11 cellular contexts compared by ENCODE assay signal in genomic region chr3:129686941-129687340, GRCh38.
DNase-seq lines count a peak whose midpoint lies in the region; ATAC-seq and TF ChIP-seq lines count a peak whose summit lies in the region.
"Had no signal": no experiment of that assay in that cellular context is flagged by ENCODE, and none has a peak within 500 bp of the region (broad histone marks: within the 10 kb centered on the region; RNA-seq: fewer than 3 reads in every experiment).

No MANE protein-coding gene starts in this region.

- no peak for TF ChIP-seq EP300 in transverse colon (IDR thresholded peaks at IDR 0.05; ENCODE audit: low read depth)

- ATAC-seq in lung (ENCODE audit: insufficient read depth, low FRiP score) (peak; percentile 56), HG02938 (IDR thresholded peaks at IDR 0.05; ENCODE audit: unreplicated experiment) (no peak)
- ATAC-seq in stimulated activated effector memory CD8-positive, alpha-beta T cell treated with anti-CD3 and anti-CD28 coated beads, Interleukin-12 subunit alpha, Interleukin-12 subunit beta, amount 100 ng/mL, for 72 hours, result no peak

- DNase-seq in DMS 273 treated with DMSO at 0.1 percent for 48 hours (lab: John Stamatoyannopoulos, UW) (peak; percentile 24), NCI-H2081 (lab: John Stamatoyannopoulos, UW) (peak; percentile 36 to 82), caudate nucleus (lab: John Stamatoyannopoulos, UW) (peak in 6 of 61 donors; percentile 2 to 79 (median 16)), lung (ENCODE audit: low spot score) (no peak), transverse colon (no peak), germinal center (ENCODE audit: low spot score) (no peak)
- DNase-seq in stimulated activated effector memory CD8-positive, alpha-beta T cell treated with anti-CD3 and anti-CD28 coated beads, Interleukin-12 subunit alpha, Interleukin-12 subunit beta, amount 100 ng/mL, for 72 hours (ENCODE audit: low spot score in 2 of 2), result no peak
- DNase-seq: activated T-cell treated with anti-CD3 and anti-CD28 coated beads, Interleukin-2, amount 50 U/mL, for 24 hours; SJCRH30 had no signal

- in situ Hi-C loops in transverse colon (cut with MboI; ENCODE audit: low pct_ligation_motif_present in 1 of 4, low pct_unique_long_range_greater_than_20kb in 1 of 4, low sequenced_read_pairs in 3 of 4), result no loop called here

- no peaks in the 10 kb centered on the region for H3K4me1 Mint-ChIP-seq in stimulated activated effector memory CD8-positive, alpha-beta T cell treated with anti-CD3 and anti-CD28 coated beads, Interleukin-12 subunit alpha, Interleukin-12 subunit beta, amount 100 ng/mL, for 72 hours

- no peaks in the 10 kb centered on the region for H3K36me3 Mint-ChIP-seq in stimulated activated effector memory CD8-positive, alpha-beta T cell treated with anti-CD3 and anti-CD28 coated beads, Interleukin-12 subunit alpha, Interleukin-12 subunit beta, amount 100 ng/mL, for 72 hours

- no peak for TF ChIP-seq CTCF in lung (IDR thresholded peaks at IDR 0.05; ENCODE audit: control extremely low read depth, extremely low read depth)
- TF ChIP-seq CTCF in transverse colon (IDR thresholded peaks at IDR 0.05), result no peak

- H3K27me3 ChIP-seq in lung (ENCODE audit: control insufficient read depth, insufficient read depth) (no peaks in the 10 kb centered on the region), transverse colon (no peaks in the 10 kb centered on the region)
- H3K27me3 ChIP-seq: SJCRH30 had no signal

- H3K4me3 ChIP-seq in lung (no peak overlapping the region), transverse colon (no peak overlapping the region)
- H3K4me3 ChIP-seq: SJCRH30 had no signal

- no peaks in the 10 kb centered on the region for H3K9me3 Mint-ChIP-seq in stimulated activated effector memory CD8-positive, alpha-beta T cell treated with anti-CD3 and anti-CD28 coated beads, Interleukin-12 subunit alpha, Interleukin-12 subunit beta, amount 100 ng/mL, for 72 hours
- H3K9me3 Mint-ChIP-seq: activated T-cell treated with anti-CD3 and anti-CD28 coated beads, Interleukin-2, amount 50 U/mL, for 24 hours; dendritic cell treated with granulocyte-macrophage colony-stimulating factor and Interleukin-4, amounts not matched to agents 40 ng/mL and 50 ng/mL, for 4 days had no signal

- H3K9me3 ChIP-seq in lung (ENCODE audit: control insufficient read depth in 2 of 2, insufficient read depth in 1 of 2, low read length in 1 of 2), result no peaks in the 10 kb centered on the region
- no peaks in the 10 kb centered on the region for H3K9me3 ChIP-seq in transverse colon
- H3K9me3 ChIP-seq: SJCRH30 had no signal

- no peak overlapping the region for H3K27ac Mint-ChIP-seq in stimulated activated effector memory CD8-positive, alpha-beta T cell treated with anti-CD3 and anti-CD28 coated beads, Interleukin-12 subunit alpha, Interleukin-12 subunit beta, amount 100 ng/mL, for 72 hours
- H3K27ac Mint-ChIP-seq: activated T-cell treated with anti-CD3 and anti-CD28 coated beads, Interleukin-2, amount 50 U/mL, for 24 hours; dendritic cell treated with granulocyte-macrophage colony-stimulating factor and Interleukin-4, amounts not matched to agents 40 ng/mL and 50 ng/mL, for 4 days had no signal

- intact Hi-C loops in transverse colon (cut with DNase I; ENCODE audit: low total_unique reads), result no loop called here

- WGBS in lung, 2 donors, result 65 to 69% methylated on average over 2 of the region's 2 CpGs
- WGBS in transverse colon (ENCODE audit: low coverage in 1 of 2), 2 donors, result 85 to 88% methylated on average over 2 of the region's 2 CpGs

- H3K27ac ChIP-seq in caudate nucleus (ENCODE audit: low read depth, low read length) (peak overlapping the region; percentile 90), lung (ENCODE audit: low read depth in 1 of 2, low read length in 1 of 2) (no peak overlapping the region), transverse colon (no peak overlapping the region)
- H3K27ac ChIP-seq: SJCRH30 had no signal

- no peak for TF ChIP-seq POLR2A in transverse colon (IDR thresholded peaks at IDR 0.05)

- H3K4me1 ChIP-seq in lung (ENCODE audit: control insufficient read depth in 2 of 2, insufficient read depth in 2 of 2, low read length in 2 of 2) (peaks cover 0 to 6% of the 10 kb centered on the region in 2 donors), transverse colon (peaks cover 0 to 25% (median 9%) of the 10 kb centered on the region in 4 donors)

- H3K4me3 Mint-ChIP-seq in stimulated activated effector memory CD8-positive, alpha-beta T cell treated with anti-CD3 and anti-CD28 coated beads, Interleukin-12 subunit alpha, Interleukin-12 subunit beta, amount 100 ng/mL, for 72 hours, result no peak overlapping the region
- H3K4me3 Mint-ChIP-seq: activated T-cell treated with anti-CD3 and anti-CD28 coated beads, Interleukin-2, amount 50 U/mL, for 24 hours; dendritic cell treated with granulocyte-macrophage colony-stimulating factor and Interleukin-4, amounts not matched to agents 40 ng/mL and 50 ng/mL, for 4 days had no signal

- H3K36me3 ChIP-seq in lung (ENCODE audit: control insufficient read depth in 2 of 2, insufficient read depth in 2 of 2, low read length in 2 of 2) (no peaks in the 10 kb centered on the region), transverse colon (no peaks in the 10 kb centered on the region)
- H3K36me3 ChIP-seq: SJCRH30 had no signal

Comparison
In these comparisons a context has a peak if more than half of its experiments do, and no peak if none do; other contexts are left out.
1. DNase-seq: peak in DMS 273 treated with DMSO at 0.1 percent for 48 hours (single experiment) and NCI-H2081 (2 of 2); none in lung (single experiment), stimulated activated effector memory CD8-positive, alpha-beta T cell treated with anti-CD3 and anti-CD28 coated beads, Interleukin-12 subunit alpha, Interleukin-12 subunit beta, amount 100 ng/mL, for 72 hours (0 of 2), transverse colon (single experiment) and germinal center (single experiment).